11 cellular contexts compared by ENCODE assay signal in genomic region chrX:2677764-2678163, GRCh38. TPM values are rescaled to one million over a fixed set of nuclear protein-coding genes. Genes with fewer than 3 reads are reported as not detected.
DNase-seq lines count a peak whose midpoint lies in the region; ATAC-seq and TF ChIP-seq lines count a peak whose summit lies in the region.
"Had no signal": no experiment of that assay in that cellular context is flagged by ENCODE, and none has a peak within 500 bp of the region (broad histone marks: within the 10 kb centered on the region; RNA-seq: fewer than 3 reads in every experiment).

No MANE protein-coding gene starts in this region.

- H3F3A ChIP-seq in smooth muscle cell (ENCODE audit: low read depth) = peaks cover 20% of the 10 kb centered on the region

- intact Hi-C loops in CD4-positive, alpha-beta T cell (cut with DNase I, micrococcal nuclease) = no loop called here

- ATAC-seq in CD4-positive, alpha-beta T cell (ENCODE audit: poor library complexity) = no peak
- ATAC-seq in HG03521 (IDR thresholded peaks at IDR 0.05; ENCODE audit: unreplicated experiment) (no peak), HG03025 (IDR thresholded peaks at IDR 0.05; ENCODE audit: low FRiP score, unreplicated experiment) (no peak)

- no peaks in the 10 kb centered on the region for H4K20me1 ChIP-seq in smooth muscle cell (ENCODE audit: low read depth)

- POLR2A ChIA-PET in CD4-positive, alpha-beta T cell (lab: Charles Lee) = no interaction called here

- H3K4me2 ChIP-seq in smooth muscle cell = peak overlapping the region; percentile 70

- no peaks in the 10 kb centered on the region for H3K36me3 Mint-ChIP-seq in CD4-positive, alpha-beta T cell (ENCODE audit: low read depth)

- H3K4me3 Mint-ChIP-seq in CD4-positive, alpha-beta T cell = no peak overlapping the region

- no peaks in the 10 kb centered on the region for H3K4me1 Mint-ChIP-seq in CD4-positive, alpha-beta T cell (ENCODE audit: low read depth)

- H3K36me3 ChIP-seq in smooth muscle cell (ENCODE audit: low read depth) (no peaks in the 10 kb centered on the region), H7 (replicated peaks; ENCODE audit: control insufficient read depth, insufficient read depth, low read length) (no peaks in the 10 kb centered on the region)

- WGBS in smooth muscle cell (ENCODE audit: low lambda C conversion rate) = 31% methylated on average over 10 of the region's 10 CpGs

- CTCF ChIA-PET in CD4-positive, alpha-beta T cell (lab: Charles Lee) = no interaction called here

- no peak for TF ChIP-seq CTCF in smooth muscle cell (IDR thresholded peaks at IDR 0.05; ENCODE audit: borderline replicate concordance, insufficient read depth, poor library complexity, severe bottlenecking)
- no peak for TF ChIP-seq CTCF in CD4-positive, alpha-beta T cell (IDR thresholded peaks at IDR 0.05)

- H3K9me3 Mint-ChIP-seq in CD4-positive, alpha-beta T cell = no peaks in the 10 kb centered on the region

- no peaks in the 10 kb centered on the region for H3K9me3 ChIP-seq in smooth muscle cell (replicated peaks; ENCODE audit: low read depth)
- no peaks in the 10 kb centered on the region for H3K9me3 ChIP-seq in CD4-positive, alpha-beta T cell (ENCODE audit: control insufficient read depth, low read length)

- no peaks in the 10 kb centered on the region for H3K79me2 ChIP-seq in smooth muscle cell (ENCODE audit: low read depth)

- H2AFZ ChIP-seq in smooth muscle cell (ENCODE audit: low read depth) = no peak overlapping the region

- no peak overlapping the region for H3K4me3 ChIP-seq in smooth muscle cell
- no peak overlapping the region for H3K4me3 ChIP-seq in H7 (ENCODE audit: insufficient read depth, low read depth, low read length)
- H3K4me3 ChIP-seq: SK-N-MC had no signal

- H3K27ac Mint-ChIP-seq in CD4-positive, alpha-beta T cell = no peak overlapping the region

- H3K9ac ChIP-seq in smooth muscle cell (ENCODE audit: low read depth) = peak overlapping the region; percentile 54

- peaks cover 7% of the 10 kb centered on the region for H3K4me1 ChIP-seq in smooth muscle cell (ENCODE audit: low read depth)

- DNase-seq in H4 (ENCODE audit: low spot score) (peak; percentile 98), brain pericyte (ENCODE audit: low read depth, low spot score) (peak; percentile 84), iPS-NIHi11 (ENCODE audit: low spot score) (peak; percentile 28), smooth muscle cell (lab: John Stamatoyannopoulos, UW; ENCODE audit: unreplicated experiment) (no peak), H7 (no peak)
- DNase-seq in CD4-positive, alpha-beta T cell = no peak
- DNase-seq: anterior cingulate cortex, retina had no signal

- no peaks in the 10 kb centered on the region for H3K27me3 Mint-ChIP-seq in CD4-positive, alpha-beta T cell

- peak overlapping the region; percentile 79 for H3K27ac ChIP-seq in smooth muscle cell (ENCODE audit: low read depth)
- H3K27ac ChIP-seq in CD4-positive, alpha-beta T cell (ENCODE audit: low read depth, low read length) = no peak overlapping the region
- H3K27ac ChIP-seq: SK-N-MC had no signal

- H3K27me3 ChIP-seq in smooth muscle cell (ENCODE audit: low read depth) (no peaks in the 10 kb centered on the region), H7 (ENCODE audit: control insufficient read depth, insufficient read depth, low read length) (no peaks in the 10 kb centered on the region)
- no peaks in the 10 kb centered on the region for H3K27me3 ChIP-seq in CD4-positive, alpha-beta T cell (ENCODE audit: control insufficient read depth, insufficient read depth, low read length)

RNA-seq across cellular contexts. Expression of gene CD99, which starts 13.3 kb away (rescaled TPM):
- 289 and 391 TPM in 2 replicates for total RNA-seq in H4 (2014; rRNA removed; shearing (Covaris generic))
- total RNA-seq in smooth muscle cell = 647 and 726 TPM in 2 replicates
- 1,194 and 1,373 TPM in 2 replicates for polyA plus RNA-seq in smooth muscle cell
- total RNA-seq in CD4-positive, alpha-beta T cell = 100 to 1,000 TPM; 170 to 184 TPM
- total RNA-seq in H7 (2014; rRNA removed; shearing (Covaris generic)) = 112 and 125 TPM in 2 replicates

Comparison
In these comparisons a context has a peak if more than half of its experiments do, and no peak if none do; other contexts are left out.
1. DNase-seq: peak in H4 (single experiment), brain pericyte (single experiment) and iPS-NIHi11 (single experiment); none in smooth muscle cell (single experiment), CD4-positive, alpha-beta T cell (0 of 10) and H7 (single experiment).